Comparison of ENCODE assay signal across 17 cellular contexts in genomic region chr15:85726446-85726845, GRCh38.
DNase-seq lines count a peak whose midpoint lies in the region; ATAC-seq, FAIRE-seq and TF ChIP-seq lines count a peak whose summit lies in the region.
"Had no signal": no experiment of that assay in that cellular context is flagged by ENCODE, and none has a peak within 500 bp of the region (broad histone marks: within the 10 kb centered on the region; RNA-seq: fewer than 3 reads in every experiment).

No MANE protein-coding gene starts in this region.

- peak overlapping the region; percentile 87 for H3K27ac Mint-ChIP-seq in osteocyte (ENCODE audit: unreplicated experiment)

- H3K9me3 Mint-ChIP-seq in osteocyte (ENCODE audit: unreplicated experiment), result no peaks in the 10 kb centered on the region

- peak; percentile 7 for TF ChIP-seq EP300 in esophagus muscularis mucosa (IDR thresholded peaks at IDR 0.05)

- H3K27ac ChIP-seq in left ventricle myocardium inferior (replicated peaks) (peak overlapping the region; percentile 88), right cardiac atrium (ENCODE audit: low read length) (no peak overlapping the region), esophagus muscularis mucosa (replicated peaks in 1 of 4) (peak overlapping the region; percentile 82 to 88 (median 86)), vagina (peak overlapping the region; percentile 77)

- ATAC-seq in right cardiac atrium (no peak), esophagus mucosa (no peak)
- ATAC-seq: stimulated activated naive CD8-positive, alpha-beta T cell treated with anti-CD3 and anti-CD28 coated beads, Interleukin-15, Interleukin-2, amounts not matched to agents 100 U/mL and 50 U/mL, for 24 hours had no signal

- peaks cover 52% of the 10 kb centered on the region for H3K4me1 Mint-ChIP-seq in osteocyte (ENCODE audit: unreplicated experiment)

- no peak for TF ChIP-seq POLR2A in esophagus muscularis mucosa (IDR thresholded peaks at IDR 0.05; ENCODE audit: low read depth)
- no peak for TF ChIP-seq POLR2A in vagina (IDR thresholded peaks at IDR 0.05)

- H3K4me3 Mint-ChIP-seq in osteocyte (ENCODE audit: unreplicated experiment), result no peak overlapping the region

- in situ Hi-C loops in HAP-1 (cut with MboI; ENCODE audit: low sequenced_read_pairs), result no loop called here

- H3K4me1 ChIP-seq in left ventricle myocardium inferior (peaks cover 80% of the 10 kb centered on the region), right cardiac atrium (ENCODE audit: control insufficient read depth, insufficient read depth, low read length) (peaks cover 2% of the 10 kb centered on the region), esophagus muscularis mucosa (peaks cover 32 to 85% (median 78%) of the 10 kb centered on the region in 4 donors), vagina (peaks cover 46% of the 10 kb centered on the region), HAP-1 (no peaks in the 10 kb centered on the region)
- H3K4me1 ChIP-seq: BE2C had no signal

- H3K27me3 Mint-ChIP-seq in osteocyte (ENCODE audit: unreplicated experiment), result no peaks in the 10 kb centered on the region

- peaks cover 92% of the 10 kb centered on the region for H3K36me3 ChIP-seq in left ventricle myocardium inferior
- peaks cover 16 to 96% (median 65%) of the 10 kb centered on the region in 4 donors for H3K36me3 ChIP-seq in esophagus muscularis mucosa
- peaks cover 6 to 63% of the 10 kb centered on the region in 2 donors for H3K36me3 ChIP-seq in vagina
- peaks cover 41% of the 10 kb centered on the region for H3K36me3 ChIP-seq in HAP-1 (replicated peaks)

- no peaks in the 10 kb centered on the region for H3K27me3 ChIP-seq in left ventricle myocardium inferior (ENCODE audit: low read depth)
- H3K27me3 ChIP-seq in right cardiac atrium (ENCODE audit: control insufficient read depth, insufficient read depth), result no peaks in the 10 kb centered on the region
- no peaks in the 10 kb centered on the region for H3K27me3 ChIP-seq in esophagus muscularis mucosa
- H3K27me3 ChIP-seq in vagina, result no peaks in the 10 kb centered on the region
- no peaks in the 10 kb centered on the region for H3K27me3 ChIP-seq in HAP-1 (ENCODE audit: low read depth)
- H3K27me3 ChIP-seq: BE2C had no signal

- H3K9me3 ChIP-seq in left ventricle myocardium inferior (replicated peaks) (no peaks in the 10 kb centered on the region), right cardiac atrium (ENCODE audit: control insufficient read depth, low read length) (no peaks in the 10 kb centered on the region), esophagus muscularis mucosa (no peaks in the 10 kb centered on the region), vagina (no peaks in the 10 kb centered on the region), HAP-1 (no peaks in the 10 kb centered on the region)
- H3K9me3 ChIP-seq: BE2C had no signal

- peak overlapping the region; percentile 48 for H3K4me3 ChIP-seq in left ventricle myocardium inferior
- H3K4me3 ChIP-seq in right cardiac atrium (ENCODE audit: low read length), result no peak overlapping the region
- peak overlapping the region in 1 of 4 donors; percentile 2 for H3K4me3 ChIP-seq in esophagus muscularis mucosa
- H3K4me3 ChIP-seq in vagina, result no peak overlapping the region
- no peak overlapping the region for H3K4me3 ChIP-seq in HAP-1

- no peak for DNase-seq in left ventricle myocardium inferior
- DNase-seq in right cardiac atrium, result no peak
- DNase-seq in esophagus muscularis mucosa (ENCODE audit: extremely low spot score), result no peak
- DNase-seq in osteocyte (ENCODE audit: extremely low spot score, unreplicated experiment), result no peak
- no peak for DNase-seq in vagina (ENCODE audit: extremely low spot score in 2 of 2)
- DNase-seq in frontal cortex (ENCODE audit: low spot score in 2 of 2), result no peak
- DNase-seq in HAP-1 (ENCODE audit: low spot score in 2 of 2), result no peak
- DNase-seq: activated CD4-positive, alpha-beta T cell treated with anti-CD3 and anti-CD28 coated beads for 1 hour; activated gamma-delta T cell; BE2C; cortex of kidney; GF-D8; GOT3; head of caudate nucleus; stimulated activated naive CD8-positive, alpha-beta T cell treated with anti-CD3 and anti-CD28 coated beads, Interleukin-15, Interleukin-2, amounts not matched to agents 100 U/mL and 50 U/mL, for 24 hours had no signal

- peaks cover 63% of the 10 kb centered on the region for H3K36me3 Mint-ChIP-seq in osteocyte (ENCODE audit: unreplicated experiment)

- no peak for FAIRE-seq in frontal cortex (lab: Jason Lieb, UNC)
- FAIRE-seq: HTR-8/SVneo had no signal

- TF ChIP-seq CTCF in left ventricle myocardium inferior (IDR thresholded peaks at IDR 0.05; ENCODE audit: borderline replicate concordance) (no peak), esophagus muscularis mucosa (IDR thresholded peaks at IDR 0.05) (no peak), osteocyte (IDR thresholded peaks at IDR 0.05) (no peak), vagina (IDR thresholded peaks at IDR 0.05) (no peak)

- intact Hi-C loops in left ventricle myocardium inferior (cut with micrococcal nuclease) (no loop called here), right cardiac atrium (cut with DNase I) (loop anchor here in 1 of 4 donors (10.0 kb wide), 1 partner anchor 242 kb away; no protein-coding TSS in a partner anchor), esophagus muscularis mucosa (cut with DNase I) (loop anchor here (10.0 kb wide), 2 partner anchors 242 to 392 kb away; no protein-coding TSS in a partner anchor), vagina (cut with DNase I) (no loop called here)

- WGBS in right cardiac atrium, result 73% methylated on average over 2 of the region's 2 CpGs
- WGBS in esophagus muscularis mucosa, result 42% methylated on average over 2 of the region's 2 CpGs
